ENCODE assay signal across 1 cellular context in genomic region chr7:120725376-120726039, GRCh38.
A peak's percentile ranks its signal among the peaks of the same experiment; 100 is the strongest.
TF ChIP-seq lines count a peak whose summit lies in the region.

No MANE protein-coding gene starts in this region.

TF ChIP-seq in K562, 482 proteins besides CTCF, POLR2A, EP300 and RAD21 (continued from another document):
- TF ChIP-seq REST (CRISPR knock-in tag; IDR thresholded peaks at IDR 0.05; ENCODE audit: low read depth) (no peak), POLR2H (tag; IDR thresholded peaks at IDR 0.05; ENCODE audit: low read depth) (no peak), ELK3 (CRISPR knock-in tag; IDR thresholded peaks at IDR 0.05) (no peak), STAT5A (IDR thresholded peaks at IDR 0.05; ENCODE audit: borderline replicate concordance, low read length) (0 out of 2 replicates have a peak, but pooled peaks have one; percentile 9), EZH2 (IDR thresholded peaks at IDR 0.05; ENCODE audit: borderline replicate concordance, low read depth, low read length) (no peak), ARID3A (IDR thresholded peaks at IDR 0.05; ENCODE audit: borderline replicate concordance, low read depth, low read length) (0 out of 2 replicates have a peak, but pooled peaks have one; percentile 63), NCOR1 (IDR thresholded peaks at IDR 0.05) (peak; percentile 5; the same call in 1 of the 2 replicates), TAL1 (IDR thresholded peaks at IDR 0.05) (peak; percentile 25; the same call in 1 of the 2 replicates), POLR2G (IDR thresholded peaks at IDR 0.05; ENCODE audit: low read depth, low read length) (no peak), ZNF324 (CRISPR knock-in tag; IDR thresholded peaks at IDR 0.05) (no peak), SMC3 (conservative IDR thresholded peaks at IDR 0.05; ENCODE audit: insufficient read depth, low read depth, low read length) (0 out of 2 replicates have a peak, but pooled peaks have one; percentile 30), HBP1 (CRISPR knock-in tag; IDR thresholded peaks at IDR 0.05) (no peak), GTF2F1 (IDR thresholded peaks at IDR 0.05; ENCODE audit: low read depth, low read length) (no peak), ZHX1 (conservative IDR thresholded peaks at IDR 0.05; ENCODE audit: low read length) (no peak), ELF1 (tag; IDR thresholded peaks at IDR 0.05) (0 out of 2 replicates have a peak, but pooled peaks have one; percentile 12), ZNF232 (CRISPR knock-in tag; IDR thresholded peaks at IDR 0.05) (no peak), ZFP36 (IDR thresholded peaks at IDR 0.05; ENCODE audit: low read depth, low read length, partially characterized antibody) (peak; percentile 26), KAT7 (CRISPR knock-in tag; IDR thresholded peaks at IDR 0.05; ENCODE audit: borderline replicate concordance) (no peak), FOXK2 (conservative IDR thresholded peaks at IDR 0.05 in 1 of 2, IDR thresholded peaks at IDR 0.05 in 1 of 2; ENCODE audit: low read depth in 2 of 2) (no peak), ZFP30 (CRISPR knock-in tag; IDR thresholded peaks at IDR 0.05; ENCODE audit: borderline replicate concordance) (no peak), MXD1 (CRISPR knock-in tag; IDR thresholded peaks at IDR 0.05; ENCODE audit: borderline replicate concordance, poor library complexity, severe bottlenecking) (no peak)
- TF ChIP-seq, protein P1, sequence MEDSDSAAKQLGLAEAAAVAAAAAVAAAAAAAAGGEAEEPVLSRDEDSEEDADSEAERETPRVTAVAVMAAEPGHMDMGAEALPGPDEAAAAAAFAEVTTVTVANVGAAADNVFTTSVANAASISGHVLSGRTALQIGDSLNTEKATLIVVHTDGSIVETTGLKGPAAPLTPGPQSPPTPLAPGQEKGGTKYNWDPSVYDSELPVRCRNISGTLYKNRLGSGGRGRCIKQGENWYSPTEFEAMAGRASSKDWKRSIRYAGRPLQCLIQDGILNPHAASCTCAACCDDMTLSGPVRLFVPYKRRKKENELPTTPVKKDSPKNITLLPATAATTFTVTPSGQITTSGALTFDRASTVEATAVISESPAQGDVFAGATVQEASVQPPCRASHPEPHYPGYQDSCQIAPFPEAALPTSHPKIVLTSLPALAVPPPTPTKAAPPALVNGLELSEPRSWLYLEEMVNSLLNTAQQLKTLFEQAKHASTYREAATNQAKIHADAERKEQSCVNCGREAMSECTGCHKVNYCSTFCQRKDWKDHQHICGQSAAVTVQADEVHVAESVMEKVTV (CRISPR knock-in tag; IDR thresholded peaks at IDR 0.05) = peak; percentile 70
- TF ChIP-seq, protein P2, sequence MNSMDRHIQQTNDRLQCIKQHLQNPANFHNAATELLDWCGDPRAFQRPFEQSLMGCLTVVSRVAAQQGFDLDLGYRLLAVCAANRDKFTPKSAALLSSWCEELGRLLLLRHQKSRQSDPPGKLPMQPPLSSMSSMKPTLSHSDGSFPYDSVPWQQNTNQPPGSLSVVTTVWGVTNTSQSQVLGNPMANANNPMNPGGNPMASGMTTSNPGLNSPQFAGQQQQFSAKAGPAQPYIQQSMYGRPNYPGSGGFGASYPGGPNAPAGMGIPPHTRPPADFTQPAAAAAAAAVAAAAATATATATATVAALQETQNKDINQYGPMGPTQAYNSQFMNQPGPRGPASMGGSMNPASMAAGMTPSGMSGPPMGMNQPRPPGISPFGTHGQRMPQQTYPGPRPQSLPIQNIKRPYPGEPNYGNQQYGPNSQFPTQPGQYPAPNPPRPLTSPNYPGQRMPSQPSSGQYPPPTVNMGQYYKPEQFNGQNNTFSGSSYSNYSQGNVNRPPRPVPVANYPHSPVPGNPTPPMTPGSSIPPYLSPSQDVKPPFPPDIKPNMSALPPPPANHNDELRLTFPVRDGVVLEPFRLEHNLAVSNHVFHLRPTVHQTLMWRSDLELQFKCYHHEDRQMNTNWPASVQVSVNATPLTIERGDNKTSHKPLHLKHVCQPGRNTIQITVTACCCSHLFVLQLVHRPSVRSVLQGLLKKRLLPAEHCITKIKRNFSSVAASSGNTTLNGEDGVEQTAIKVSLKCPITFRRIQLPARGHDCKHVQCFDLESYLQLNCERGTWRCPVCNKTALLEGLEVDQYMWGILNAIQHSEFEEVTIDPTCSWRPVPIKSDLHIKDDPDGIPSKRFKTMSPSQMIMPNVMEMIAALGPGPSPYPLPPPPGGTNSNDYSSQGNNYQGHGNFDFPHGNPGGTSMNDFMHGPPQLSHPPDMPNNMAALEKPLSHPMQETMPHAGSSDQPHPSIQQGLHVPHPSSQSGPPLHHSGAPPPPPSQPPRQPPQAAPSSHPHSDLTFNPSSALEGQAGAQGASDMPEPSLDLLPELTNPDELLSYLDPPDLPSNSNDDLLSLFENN (IDR thresholded peaks at IDR 0.05; ENCODE audit: low read depth in 2 of 2, low read length in 2 of 2) = no peak
